ENCODE assay signal across 18 cellular contexts in the genomic region with DNA sequence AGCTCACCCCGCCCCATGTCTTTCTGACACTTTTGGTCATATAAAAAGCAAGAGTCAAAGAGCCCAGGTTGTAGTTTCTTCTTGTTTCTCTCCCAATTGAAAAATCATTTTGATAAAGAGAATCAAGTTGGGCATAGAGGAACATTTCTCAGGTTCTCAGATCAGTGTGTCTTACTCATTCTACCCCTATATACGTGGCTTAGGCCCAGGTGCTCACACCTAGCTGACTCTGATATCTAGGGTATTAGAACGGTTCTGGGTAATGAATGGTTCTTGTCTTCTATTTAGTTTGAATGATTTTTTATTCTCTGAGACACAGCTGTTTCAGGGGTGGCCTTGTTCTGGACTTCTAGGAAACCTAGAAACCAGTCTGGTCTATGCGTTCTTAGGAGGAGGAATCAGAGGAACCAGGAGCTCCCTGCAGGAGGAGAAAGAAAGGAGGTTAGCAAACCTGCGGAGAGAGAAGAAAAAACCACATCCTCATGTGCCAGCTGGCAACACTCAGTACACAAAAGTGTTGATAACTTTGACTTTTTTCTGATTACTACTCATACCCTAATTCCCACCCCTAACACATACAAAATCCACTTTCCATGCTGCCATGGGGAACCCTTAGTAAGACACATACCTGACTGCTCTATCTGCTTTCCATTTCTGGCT.
DNase-seq lines count a peak whose midpoint lies in the region; ATAC-seq and TF ChIP-seq lines count a peak whose summit lies in the region.
"Had no signal": no experiment of that assay in that cellular context is flagged by ENCODE, and none has a peak within 500 bp of the region (broad histone marks: within the 10 kb centered on the region; RNA-seq: fewer than 3 reads in every experiment).

No MANE protein-coding gene starts in this region.

- no peak overlapping the region for H3K27ac ChIP-seq in CD8-positive, alpha-beta T cell (ENCODE audit: low read depth, low read length)
- H3K27ac ChIP-seq: KMS-11 had no signal

- DNase-seq in activated CD8-positive, alpha-beta T cell treated with anti-CD3 and anti-CD28 coated beads for 36 hours = no peak
- DNase-seq in activated CD8-positive, alpha-beta T cell treated with anti-CD3 and anti-CD28 coated beads, Interleukin-2, amount 10 ng/mL, durations not matched to agents 7 days and 5 days = no peak
- DNase-seq in CD8-positive, alpha-beta T cell = no peak
- DNase-seq in Jurkat, Clone E6-1 (ENCODE audit: low read depth, low spot score) = peak; percentile 73
- DNase-seq in activated CD4-positive, alpha-beta memory T cell treated with anti-CD3 and anti-CD28 coated beads for 36 hours = no peak
- DNase-seq in NCI-H1092 (lab: John Stamatoyannopoulos, UW) (no peak), left colon (no peak), NCI-H69 (lab: John Stamatoyannopoulos, UW) (no peak)
- DNase-seq: C1 segment of cervical spinal cord, DMS53, EL, MV-4-11, NCI-H1694, NCI-H2081 treated with DMSO at 0.1 percent for 48 hours, NCI-H2171 treated with DMSO at 0.1 percent for 48 hours, NCI-H524 treated with DMSO at 0.1 percent for 48 hours, OCI-M1 had no signal

- H3K4me3 ChIP-seq in CD8-positive, alpha-beta T cell (ENCODE audit: low read depth, low read length) = no peak overlapping the region
- no peak overlapping the region for H3K4me3 ChIP-seq in Jurkat, Clone E6-1 (ENCODE audit: low read length)

- no peaks in the 10 kb centered on the region for H3K36me3 Mint-ChIP-seq in activated CD8-positive, alpha-beta T cell treated with anti-CD3 and anti-CD28 coated beads for 36 hours (ENCODE audit: low read depth)
- no peaks in the 10 kb centered on the region for H3K36me3 Mint-ChIP-seq in activated CD8-positive, alpha-beta T cell treated with anti-CD3 and anti-CD28 coated beads, Interleukin-2, amount 10 ng/mL, durations not matched to agents 7 days and 5 days (ENCODE audit: low read depth)
- H3K36me3 Mint-ChIP-seq in CD8-positive, alpha-beta T cell = no peaks in the 10 kb centered on the region
- H3K36me3 Mint-ChIP-seq in activated CD4-positive, alpha-beta memory T cell treated with anti-CD3 and anti-CD28 coated beads for 36 hours = no peaks in the 10 kb centered on the region

- no peak overlapping the region for H3K4me3 Mint-ChIP-seq in activated CD8-positive, alpha-beta T cell treated with anti-CD3 and anti-CD28 coated beads for 36 hours
- no peak overlapping the region for H3K4me3 Mint-ChIP-seq in activated CD8-positive, alpha-beta T cell treated with anti-CD3 and anti-CD28 coated beads, Interleukin-2, amount 10 ng/mL, durations not matched to agents 7 days and 5 days
- H3K4me3 Mint-ChIP-seq in CD8-positive, alpha-beta T cell = no peak overlapping the region
- H3K4me3 Mint-ChIP-seq in activated CD4-positive, alpha-beta memory T cell treated with anti-CD3 and anti-CD28 coated beads for 36 hours = no peak overlapping the region

- no peak overlapping the region for H3K27ac Mint-ChIP-seq in activated CD8-positive, alpha-beta T cell treated with anti-CD3 and anti-CD28 coated beads for 36 hours
- no peak overlapping the region for H3K27ac Mint-ChIP-seq in activated CD8-positive, alpha-beta T cell treated with anti-CD3 and anti-CD28 coated beads, Interleukin-2, amount 10 ng/mL, durations not matched to agents 7 days and 5 days
- peak overlapping the region; percentile 30 for H3K27ac Mint-ChIP-seq in CD8-positive, alpha-beta T cell
- H3K27ac Mint-ChIP-seq in activated CD4-positive, alpha-beta memory T cell treated with anti-CD3 and anti-CD28 coated beads for 36 hours = peak overlapping the region; percentile 72

- no peak for TF ChIP-seq CTCF in activated CD8-positive, alpha-beta T cell treated with anti-CD3 and anti-CD28 coated beads for 36 hours (IDR thresholded peaks at IDR 0.05)
- TF ChIP-seq CTCF in CD8-positive, alpha-beta T cell (IDR thresholded peaks at IDR 0.05) = no peak

- H3K9me3 ChIP-seq in CD8-positive, alpha-beta T cell (ENCODE audit: low read length) = no peaks in the 10 kb centered on the region

- peak; percentile 42 for ATAC-seq in activated CD8-positive, alpha-beta T cell treated with anti-CD3 and anti-CD28 coated beads for 36 hours
- ATAC-seq in activated CD8-positive, alpha-beta T cell treated with anti-CD3 and anti-CD28 coated beads, Interleukin-2, amount 10 ng/mL, durations not matched to agents 7 days and 5 days = no peak
- ATAC-seq in CD8-positive, alpha-beta T cell = no peak
- ATAC-seq in left colon = no peak

- no peaks in the 10 kb centered on the region for H3K4me1 ChIP-seq in CD8-positive, alpha-beta T cell (ENCODE audit: insufficient read depth, low read length)

- H3K9me3 Mint-ChIP-seq in activated CD8-positive, alpha-beta T cell treated with anti-CD3 and anti-CD28 coated beads for 36 hours = no peaks in the 10 kb centered on the region
- no peaks in the 10 kb centered on the region for H3K9me3 Mint-ChIP-seq in activated CD8-positive, alpha-beta T cell treated with anti-CD3 and anti-CD28 coated beads, Interleukin-2, amount 10 ng/mL, durations not matched to agents 7 days and 5 days (ENCODE audit: insufficient read depth)
- no peaks in the 10 kb centered on the region for H3K9me3 Mint-ChIP-seq in CD8-positive, alpha-beta T cell
- H3K9me3 Mint-ChIP-seq in activated CD4-positive, alpha-beta memory T cell treated with anti-CD3 and anti-CD28 coated beads for 36 hours = no peaks in the 10 kb centered on the region

- CTCF ChIA-PET in activated CD8-positive, alpha-beta T cell treated with anti-CD3 and anti-CD28 coated beads for 36 hours (lab: Charles Lee) = interaction anchor here (1.6 kb wide), 1 partner anchor 93 kb away, joined by 4 read pairs; no protein-coding TSS in a partner anchor
- CTCF ChIA-PET in activated CD8-positive, alpha-beta T cell treated with anti-CD3 and anti-CD28 coated beads, Interleukin-2, amount 10 ng/mL, durations not matched to agents 7 days and 5 days (lab: Charles Lee) = interaction anchor here (1.1 to 2.0 kb wide), 2 partner anchors 85 to 1244 kb away, joined by 3 to 8 read pairs; no protein-coding TSS in a partner anchor
- CTCF ChIA-PET in CD8-positive, alpha-beta T cell (lab: Charles Lee) = no interaction called here
- CTCF ChIA-PET in activated CD4-positive, alpha-beta memory T cell treated with anti-CD3 and anti-CD28 coated beads for 36 hours (lab: Charles Lee) = no interaction called here

- intact Hi-C loops in activated CD8-positive, alpha-beta T cell treated with anti-CD3 and anti-CD28 coated beads for 36 hours (cut with micrococcal nuclease) = no loop called here
- intact Hi-C loops in CD8-positive, alpha-beta T cell (cut with DNase I, micrococcal nuclease) = no loop called here
- intact Hi-C loops in activated CD4-positive, alpha-beta memory T cell treated with anti-CD3 and anti-CD28 coated beads for 36 hours (cut with micrococcal nuclease) = loop anchor here (1.0 kb wide), 2 partner anchors 10 to 83 kb away; no protein-coding TSS in a partner anchor
- intact Hi-C loops in left colon (cut with DNase I, micrococcal nuclease) = no loop called here

- POLR2A ChIA-PET in activated CD8-positive, alpha-beta T cell treated with anti-CD3 and anti-CD28 coated beads for 36 hours (lab: Charles Lee) = no interaction called here
- POLR2A ChIA-PET in activated CD8-positive, alpha-beta T cell treated with anti-CD3 and anti-CD28 coated beads, Interleukin-2, amount 10 ng/mL, durations not matched to agents 7 days and 5 days (lab: Charles Lee) = interaction anchor here (1.2 kb wide), 1 partner anchor 36 kb away, joined by 4 read pairs; no protein-coding TSS in a partner anchor
- POLR2A ChIA-PET in CD8-positive, alpha-beta T cell (lab: Charles Lee) = no interaction called here
- POLR2A ChIA-PET in activated CD4-positive, alpha-beta memory T cell treated with anti-CD3 and anti-CD28 coated beads for 36 hours (lab: Charles Lee) = interaction anchor here (0.6 to 1.0 kb wide), 3 partner anchors 9 to 36 kb away, joined by 3 to 4 read pairs (median 4); no protein-coding TSS in a partner anchor

- H3K27me3 Mint-ChIP-seq in activated CD8-positive, alpha-beta T cell treated with anti-CD3 and anti-CD28 coated beads for 36 hours = no peaks in the 10 kb centered on the region
- H3K27me3 Mint-ChIP-seq in activated CD8-positive, alpha-beta T cell treated with anti-CD3 and anti-CD28 coated beads, Interleukin-2, amount 10 ng/mL, durations not matched to agents 7 days and 5 days (ENCODE audit: low read depth) = peaks cover 2% of the 10 kb centered on the region
- no peaks in the 10 kb centered on the region for H3K27me3 Mint-ChIP-seq in CD8-positive, alpha-beta T cell (ENCODE audit: low read depth)
- H3K27me3 Mint-ChIP-seq in activated CD4-positive, alpha-beta memory T cell treated with anti-CD3 and anti-CD28 coated beads for 36 hours = no peaks in the 10 kb centered on the region

- no peaks in the 10 kb centered on the region for H3K27me3 ChIP-seq in CD8-positive, alpha-beta T cell (ENCODE audit: insufficient read depth, low read length)

- no peaks in the 10 kb centered on the region for H3K36me3 ChIP-seq in CD8-positive, alpha-beta T cell (ENCODE audit: insufficient read depth, low read length)

- H3K4me1 Mint-ChIP-seq in activated CD8-positive, alpha-beta T cell treated with anti-CD3 and anti-CD28 coated beads for 36 hours (ENCODE audit: low read depth) = peaks cover 28% of the 10 kb centered on the region
- H3K4me1 Mint-ChIP-seq in activated CD8-positive, alpha-beta T cell treated with anti-CD3 and anti-CD28 coated beads, Interleukin-2, amount 10 ng/mL, durations not matched to agents 7 days and 5 days (ENCODE audit: low read depth) = peaks cover 31% of the 10 kb centered on the region
- peaks cover 15% of the 10 kb centered on the region for H3K4me1 Mint-ChIP-seq in CD8-positive, alpha-beta T cell (ENCODE audit: low read depth)
- peaks cover 37% of the 10 kb centered on the region for H3K4me1 Mint-ChIP-seq in activated CD4-positive, alpha-beta memory T cell treated with anti-CD3 and anti-CD28 coated beads for 36 hours (ENCODE audit: low read depth)

Comparison
In these comparisons a context has a peak if more than half of its experiments do, and no peak if none do; other contexts are left out.
1. POLR2A ChIA-PET loops: an anchor here in activated CD8-positive, alpha-beta T cell treated with anti-CD3 and anti-CD28 coated beads, Interleukin-2, amount 10 ng/mL, durations not matched to agents 7 days and 5 days (1.2 kb wide) and activated CD4-positive, alpha-beta memory T cell treated with anti-CD3 and anti-CD28 coated beads for 36 hours (0.6 to 1.0 kb wide); none called in activated CD8-positive, alpha-beta T cell treated with anti-CD3 and anti-CD28 coated beads for 36 hours and CD8-positive, alpha-beta T cell.
2. H3K27ac Mint-ChIP-seq: peak in CD8-positive, alpha-beta T cell (single experiment) and activated CD4-positive, alpha-beta memory T cell treated with anti-CD3 and anti-CD28 coated beads for 36 hours (single experiment); none in activated CD8-positive, alpha-beta T cell treated with anti-CD3 and anti-CD28 coated beads for 36 hours (single experiment) and activated CD8-positive, alpha-beta T cell treated with anti-CD3 and anti-CD28 coated beads, Interleukin-2, amount 10 ng/mL, durations not matched to agents 7 days and 5 days (single experiment).
3. CTCF ChIA-PET loops: an anchor here in activated CD8-positive, alpha-beta T cell treated with anti-CD3 and anti-CD28 coated beads for 36 hours (1.6 kb wide) and activated CD8-positive, alpha-beta T cell treated with anti-CD3 and anti-CD28 coated beads, Interleukin-2, amount 10 ng/mL, durations not matched to agents 7 days and 5 days (1.1 to 2.0 kb wide); none called in CD8-positive, alpha-beta T cell and activated CD4-positive, alpha-beta memory T cell treated with anti-CD3 and anti-CD28 coated beads for 36 hours.